ENCODE assay signal across 8 cellular contexts in genomic region chr2:159124441-159124911, GRCh38.
A peak's percentile ranks its signal among the peaks of the same experiment; 100 is the strongest.
DNase-seq lines count a peak whose midpoint lies in the region; ATAC-seq, FAIRE-seq and TF ChIP-seq lines count a peak whose summit lies in the region.

No MANE protein-coding gene starts in this region.

- peak overlapping the region; percentile 9 for H3K27ac Mint-ChIP-seq in T-helper 2 cell treated with Interferon-gamma antibody and Interleukin-4, amounts not matched to agents 5 μg/mL and 100 μg/mL, for 36 hours
- H3K27ac Mint-ChIP-seq in neural crest cell (ENCODE audit: unreplicated experiment), result peak overlapping the region; percentile 94

- H3K4me1 ChIP-seq in SJSA1 (replicated peaks) (peaks cover 61% of the 10 kb centered on the region), endothelial cell of umbilical vein (ENCODE audit: control insufficient read depth, extremely low read depth, insufficient read depth, low read length) (peaks cover 35% of the 10 kb centered on the region)

- H3K4me2 ChIP-seq in endothelial cell of umbilical vein (ENCODE audit: insufficient read depth, low read length), result peak overlapping the region; percentile 45

- peak overlapping the region; percentile 54 for H3K9ac ChIP-seq in endothelial cell of umbilical vein (replicated peaks; ENCODE audit: extremely low read depth, insufficient read depth, low read length)

- H3K27me3 ChIP-seq in SJSA1 (replicated peaks) (no peaks in the 10 kb centered on the region), endothelial cell of umbilical vein (ENCODE audit: control insufficient read depth in 2 of 2, insufficient read depth in 2 of 2, low read length in 2 of 2) (no peaks in the 10 kb centered on the region)

- H3K36me3 ChIP-seq in SJSA1 (peaks cover 7% of the 10 kb centered on the region; the same call in 1 of the 2 replicates), endothelial cell of umbilical vein (ENCODE audit: control insufficient read depth in 2 of 2, extremely low read depth in 1 of 2, insufficient read depth in 2 of 2, low read length in 2 of 2) (peaks cover 2 to 4% of the 10 kb centered on the region in 2 experiments)

- CTCF ChIA-PET in endothelial cell of umbilical vein (lab: Charles Lee), result interaction anchor here (0.9 to 4.0 kb wide), 14 partner anchors 9 to 222 kb away, joined by 3 to 35 read pairs (median 4); no protein-coding TSS in a partner anchor

- dilution Hi-C loops in endothelial cell of umbilical vein (cut with MboI; ENCODE audit: extremely low pct_ligation_motif_present, low sequenced_read_pairs), result no loop called here

- DNase-seq in T-helper 2 cell treated with Interferon-gamma antibody and Interleukin-4, amounts not matched to agents 5 μg/mL and 100 μg/mL, for 36 hours (ENCODE audit: low spot score), result no peak
- DNase-seq in T-helper 2 cell, result no peak
- peak; percentile 89 to 96 for DNase-seq in SJSA1 (ENCODE audit: low read depth in 1 of 2, low spot score in 2 of 2)
- DNase-seq in endothelial cell of umbilical vein (ENCODE audit: low read depth, low spot score), result peak; percentile 92
- no peak for DNase-seq in neural crest cell (ENCODE audit: low read depth, low spot score)
- no peak for DNase-seq in NCI-H1694 treated with DMSO at 0.1 percent for 48 hours (lab: John Stamatoyannopoulos, UW)
- DNase-seq in COLO668 (lab: John Stamatoyannopoulos, UW; ENCODE audit: unreplicated experiment), result no peak

- H2AFZ ChIP-seq in endothelial cell of umbilical vein (ENCODE audit: low read depth, low read length), result no peak overlapping the region

- no TSS peak for BruUV-seq in endothelial cell of umbilical vein (replicated peaks; lab: Mats Ljungman, UMichigan)

- H3K9me1 ChIP-seq in endothelial cell of umbilical vein (replicated peaks; ENCODE audit: control insufficient read depth, extremely low read depth, insufficient read depth, low read length), result no peaks in the 10 kb centered on the region

- FAIRE-seq in endothelial cell of umbilical vein (lab: Jason Lieb, UNC), result peak; percentile 94

- H3K9me3 ChIP-seq in SJSA1 (replicated peaks), result no peaks in the 10 kb centered on the region
- H3K9me3 ChIP-seq in endothelial cell of umbilical vein (replicated peaks; ENCODE audit: control insufficient read depth, insufficient read depth, low read length), result no peaks in the 10 kb centered on the region

- H3K27ac ChIP-seq in SJSA1, result peak overlapping the region; percentile 87
- peak overlapping the region; percentile 84 for H3K27ac ChIP-seq in endothelial cell of umbilical vein (ENCODE audit: insufficient read depth, low read depth, low read length)

- intact Hi-C loops in endothelial cell of umbilical vein (cut with micrococcal nuclease), result loop anchor here (1.0 kb wide), 3 partner anchors 8 to 64 kb away; no protein-coding TSS in a partner anchor

- no peaks in the 10 kb centered on the region for H3K9me3 Mint-ChIP-seq in T-helper 2 cell treated with Interferon-gamma antibody and Interleukin-4, amounts not matched to agents 5 μg/mL and 100 μg/mL, for 36 hours
- no peaks in the 10 kb centered on the region for H3K9me3 Mint-ChIP-seq in neural crest cell

- no peaks in the 10 kb centered on the region for H3K36me3 Mint-ChIP-seq in T-helper 2 cell treated with Interferon-gamma antibody and Interleukin-4, amounts not matched to agents 5 μg/mL and 100 μg/mL, for 36 hours (ENCODE audit: low read depth)
- H3K36me3 Mint-ChIP-seq in neural crest cell (ENCODE audit: low read depth), result peaks cover 2% of the 10 kb centered on the region

- H4K20me1 ChIP-seq in endothelial cell of umbilical vein (replicated peaks; ENCODE audit: control insufficient read depth, extremely low read depth, insufficient read depth, low read length), result no peaks in the 10 kb centered on the region

- no peaks in the 10 kb centered on the region for H3K27me3 Mint-ChIP-seq in T-helper 2 cell treated with Interferon-gamma antibody and Interleukin-4, amounts not matched to agents 5 μg/mL and 100 μg/mL, for 36 hours (ENCODE audit: low read depth)
- no peaks in the 10 kb centered on the region for H3K27me3 Mint-ChIP-seq in neural crest cell (ENCODE audit: low read depth)

- H3K4me3 ChIP-seq in SJSA1, result no peak overlapping the region
- no peak overlapping the region for H3K4me3 ChIP-seq in endothelial cell of umbilical vein (replicated peaks in 1 of 3; ENCODE audit: insufficient read depth in 1 of 3, low read depth in 1 of 3, low read length in 3 of 3)

- no peak for ATAC-seq in HG02938 (IDR thresholded peaks at IDR 0.05; ENCODE audit: unreplicated experiment)

- POLR2A ChIA-PET in endothelial cell of umbilical vein (lab: Charles Lee), result interaction anchor here (0.5 to 1.2 kb wide), 6 partner anchors 9 to 144 kb away, joined by 3 to 4 read pairs (median 4); no protein-coding TSS in a partner anchor

- peak; percentile 52 for TF ChIP-seq POLR2A in endothelial cell of umbilical vein (IDR thresholded peaks at IDR 0.05; ENCODE audit: low read depth, low read length)

- peaks cover 50% of the 10 kb centered on the region for H3K79me2 ChIP-seq in endothelial cell of umbilical vein (ENCODE audit: control insufficient read depth, insufficient read depth, low read length)

- H3K4me1 Mint-ChIP-seq in T-helper 2 cell treated with Interferon-gamma antibody and Interleukin-4, amounts not matched to agents 5 μg/mL and 100 μg/mL, for 36 hours (ENCODE audit: low read depth), result peaks cover 6% of the 10 kb centered on the region
- peaks cover 34% of the 10 kb centered on the region for H3K4me1 Mint-ChIP-seq in neural crest cell

- no peak overlapping the region for H3K4me3 Mint-ChIP-seq in T-helper 2 cell treated with Interferon-gamma antibody and Interleukin-4, amounts not matched to agents 5 μg/mL and 100 μg/mL, for 36 hours
- H3K4me3 Mint-ChIP-seq in neural crest cell, result no peak overlapping the region

- no peak for TF ChIP-seq CTCF in endothelial cell of umbilical vein (IDR thresholded peaks at IDR 0.05; ENCODE audit: extremely low read depth in 1 of 2, insufficient read depth in 1 of 2, low read depth in 1 of 2, low read length in 2 of 2)
- no peak for TF ChIP-seq CTCF in neural crest cell (conservative IDR thresholded peaks at IDR 0.05)

TF ChIP-seq in endothelial cell of umbilical vein, 7 proteins besides CTCF, POLR2A, EP300 and RAD21:
- TF ChIP-seq MYC (IDR thresholded peaks at IDR 0.05; ENCODE audit: low read depth, low read length) (peak; percentile 45), FOS (IDR thresholded peaks at IDR 0.05; ENCODE audit: borderline replicate concordance, insufficient read depth, low read length) (peak; percentile 91), JUN (IDR thresholded peaks at IDR 0.05; ENCODE audit: borderline replicate concordance, insufficient read depth, insufficient read length, low read depth) (peak; percentile 67), GATA2 (IDR thresholded peaks at IDR 0.05; ENCODE audit: insufficient read depth, insufficient read length, low read depth, low read length) (peak; percentile 91), MAX (IDR thresholded peaks at IDR 0.05; ENCODE audit: insufficient read depth, insufficient read length) (no peak), POLR2AphosphoS5 (IDR thresholded peaks at IDR 0.05; ENCODE audit: insufficient read depth, low read depth, low read length) (peak; percentile 79)

Comparison
In these comparisons a context has a peak if more than half of its experiments do, and no peak if none do; other contexts are left out.
1. DNase-seq: peak in SJSA1 (2 of 2) and endothelial cell of umbilical vein (single experiment); none in T-helper 2 cell treated with Interferon-gamma antibody and Interleukin-4, amounts not matched to agents 5 μg/mL and 100 μg/mL, for 36 hours (single experiment), T-helper 2 cell (0 of 5), neural crest cell (single experiment), NCI-H1694 treated with DMSO at 0.1 percent for 48 hours (single experiment) and COLO668 (single experiment).